ENCODE assay signal across 15 cellular contexts in the genomic region with DNA sequence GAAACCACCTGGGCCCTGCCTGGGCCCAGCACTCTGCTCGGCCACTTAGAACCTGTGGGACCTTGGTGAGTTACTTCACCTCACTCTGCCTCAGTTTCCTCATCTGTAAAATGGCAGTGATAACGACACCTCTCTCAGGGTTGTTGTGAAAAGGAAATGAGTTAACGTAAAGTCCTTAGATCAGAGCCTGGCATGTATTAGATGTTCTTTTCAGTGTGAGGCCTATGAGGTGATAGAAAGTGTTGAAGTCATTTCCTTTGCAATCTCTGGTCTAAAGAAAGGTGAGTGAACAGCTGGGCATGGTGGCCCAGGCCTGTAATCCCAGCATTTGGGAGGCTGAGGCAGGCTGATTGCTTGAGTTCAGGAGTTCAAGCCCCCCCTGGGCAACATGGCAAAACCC. TPM values are rescaled to one million over a fixed set of nuclear protein-coding genes. Genes with fewer than 3 reads are reported as not detected.
DNase-seq lines count a peak whose midpoint lies in the region; ATAC-seq, FAIRE-seq and TF ChIP-seq lines count a peak whose summit lies in the region.
"Had no signal": no experiment of that assay in that cellular context is flagged by ENCODE, and none has a peak within 500 bp of the region (broad histone marks: within the 10 kb centered on the region; RNA-seq: fewer than 3 reads in every experiment).

No MANE protein-coding gene starts in this region.

- TF ChIP-seq CTCF in psoas muscle (IDR thresholded peaks at IDR 0.05) = no peak

- no peaks in the 10 kb centered on the region for H3K27me3 Mint-ChIP-seq in activated CD4-positive, alpha-beta T cell treated with anti-CD3 and anti-CD28 coated beads, Interleukin-2, amount 10 ng/mL, durations not matched to agents 24 days and 14 days
- H3K27me3 Mint-ChIP-seq in activated T-helper 1 cell treated with anti-CD3 and anti-CD28 coated beads, Interleukin-12 subunit alpha, Interleukin-12 subunit beta, Interleukin-2, Interleukin-4 antibody, amounts not matched to agents 30 ng/mL and 10 ng/mL and 1 ng/mL, durations not matched to agents 14 hours and 24 hours and 36 hours (ENCODE audit: insufficient read depth) = no peaks in the 10 kb centered on the region

- ATAC-seq in GM21786 (IDR thresholded peaks at IDR 0.05; ENCODE audit: unreplicated experiment) (peak; percentile 31), psoas muscle (no peak), HG02981 (IDR thresholded peaks at IDR 0.05; ENCODE audit: unreplicated experiment) (no peak)

- FAIRE-seq in urothelium cell line (lab: Jason Lieb, UNC) = no peak

- peaks cover 46% of the 10 kb centered on the region for H3K4me1 ChIP-seq in psoas muscle

- H3K4me3 Mint-ChIP-seq in activated CD4-positive, alpha-beta T cell treated with anti-CD3 and anti-CD28 coated beads, Interleukin-2, amount 10 ng/mL, durations not matched to agents 24 days and 14 days = peak overlapping the region; percentile 40
- H3K4me3 Mint-ChIP-seq in activated T-helper 1 cell treated with anti-CD3 and anti-CD28 coated beads, Interleukin-12 subunit alpha, Interleukin-12 subunit beta, Interleukin-2, Interleukin-4 antibody, amounts not matched to agents 30 ng/mL and 10 ng/mL and 1 ng/mL, durations not matched to agents 14 hours and 24 hours and 36 hours = peak overlapping the region; percentile 13
- H3K4me3 Mint-ChIP-seq: neural crest cell had no signal

- no peaks in the 10 kb centered on the region for H3K27me3 ChIP-seq in psoas muscle (ENCODE audit: insufficient read depth in 3 of 3, low read length in 2 of 3)
- H3K27me3 ChIP-seq: cardiac muscle cell, SJSA1, tibial nerve had no signal

- H3K9me3 Mint-ChIP-seq in activated CD4-positive, alpha-beta T cell treated with anti-CD3 and anti-CD28 coated beads, Interleukin-2, amount 10 ng/mL, durations not matched to agents 24 days and 14 days = peaks cover 6% of the 10 kb centered on the region
- no peaks in the 10 kb centered on the region for H3K9me3 Mint-ChIP-seq in activated T-helper 1 cell treated with anti-CD3 and anti-CD28 coated beads, Interleukin-12 subunit alpha, Interleukin-12 subunit beta, Interleukin-2, Interleukin-4 antibody, amounts not matched to agents 30 ng/mL and 10 ng/mL and 1 ng/mL, durations not matched to agents 14 hours and 24 hours and 36 hours
- H3K9me3 Mint-ChIP-seq: neural crest cell had no signal

- H3K27ac Mint-ChIP-seq in activated CD4-positive, alpha-beta T cell treated with anti-CD3 and anti-CD28 coated beads, Interleukin-2, amount 10 ng/mL, durations not matched to agents 24 days and 14 days = peak overlapping the region; percentile 86
- peak overlapping the region; percentile 90 for H3K27ac Mint-ChIP-seq in activated T-helper 1 cell treated with anti-CD3 and anti-CD28 coated beads, Interleukin-12 subunit alpha, Interleukin-12 subunit beta, Interleukin-2, Interleukin-4 antibody, amounts not matched to agents 30 ng/mL and 10 ng/mL and 1 ng/mL, durations not matched to agents 14 hours and 24 hours and 36 hours

- peaks cover 0 to 15% of the 10 kb centered on the region in 2 donors for H3K36me3 ChIP-seq in psoas muscle (ENCODE audit: insufficient read depth in 1 of 2, low read depth in 1 of 2)
- H3K36me3 ChIP-seq: cardiac muscle cell, SJSA1 had no signal

- H3K9me3 ChIP-seq in psoas muscle = no peaks in the 10 kb centered on the region
- H3K9me3 ChIP-seq: SJSA1, tibial nerve had no signal

- WGBS in psoas muscle, 3 donors = 95 to 96% (median 95%) methylated on average over 3 of the region's 3 CpGs

- H3K27ac ChIP-seq in psoas muscle = peak overlapping the region; percentile 94
- H3K27ac ChIP-seq: epithelial cell of prostate, SJSA1 had no signal

- DNase-seq in activated CD4-positive, alpha-beta T cell treated with anti-CD3 and anti-CD28 coated beads, Interleukin-2, amount 10 ng/mL, durations not matched to agents 24 days and 14 days = peak; percentile 65
- no peak for DNase-seq in activated CD4-positive, alpha-beta T cell treated with anti-CD3 and anti-CD28 coated beads for 48 hours
- no peak for DNase-seq in activated T-helper 1 cell treated with anti-CD3 and anti-CD28 coated beads, Interleukin-12 subunit alpha, Interleukin-12 subunit beta, Interleukin-2, Interleukin-4 antibody, amounts not matched to agents 30 ng/mL and 10 ng/mL and 1 ng/mL, durations not matched to agents 14 hours and 24 hours and 36 hours (ENCODE audit: low spot score)
- DNase-seq in psoas muscle (no peak), NOMO-1 treated with DMSO at 0.1 percent for 48 hours (lab: John Stamatoyannopoulos, UW; ENCODE audit: unreplicated experiment) (no peak), urothelium cell line (ENCODE audit: low spot score) (no peak)
- DNase-seq: 8988T, NCI-H2029 treated with DMSO at 0.1 percent for 48 hours had no signal

- H3K4me3 ChIP-seq in psoas muscle = peak overlapping the region; percentile 68
- H3K4me3 ChIP-seq: cardiac muscle cell, SJSA1, tibial nerve had no signal

- H3K4me1 Mint-ChIP-seq in activated CD4-positive, alpha-beta T cell treated with anti-CD3 and anti-CD28 coated beads, Interleukin-2, amount 10 ng/mL, durations not matched to agents 24 days and 14 days = peaks cover 67% of the 10 kb centered on the region
- H3K4me1 Mint-ChIP-seq in activated T-helper 1 cell treated with anti-CD3 and anti-CD28 coated beads, Interleukin-12 subunit alpha, Interleukin-12 subunit beta, Interleukin-2, Interleukin-4 antibody, amounts not matched to agents 30 ng/mL and 10 ng/mL and 1 ng/mL, durations not matched to agents 14 hours and 24 hours and 36 hours (ENCODE audit: low read depth) = peaks cover 71% of the 10 kb centered on the region

- intact Hi-C loops in activated CD4-positive, alpha-beta T cell treated with anti-CD3 and anti-CD28 coated beads, Interleukin-2, amount 10 ng/mL, durations not matched to agents 24 days and 14 days (cut with micrococcal nuclease) = loop anchor here (1.0 kb wide), 1 partner anchor 106 kb away; no protein-coding TSS in a partner anchor
- intact Hi-C loops in activated T-helper 1 cell treated with anti-CD3 and anti-CD28 coated beads, Interleukin-12 subunit alpha, Interleukin-12 subunit beta, Interleukin-2, Interleukin-4 antibody, amounts not matched to agents 30 ng/mL and 10 ng/mL and 1 ng/mL, durations not matched to agents 14 hours and 24 hours and 36 hours (cut with micrococcal nuclease) = loop anchor here (2.0 kb wide), 3 partner anchors 15 to 191 kb away; no protein-coding TSS in a partner anchor
- intact Hi-C loops in psoas muscle (cut with DNase I) = no loop called here

- H3K36me3 Mint-ChIP-seq in activated CD4-positive, alpha-beta T cell treated with anti-CD3 and anti-CD28 coated beads, Interleukin-2, amount 10 ng/mL, durations not matched to agents 24 days and 14 days (ENCODE audit: low read depth) = peaks cover 50% of the 10 kb centered on the region
- peaks cover 40% of the 10 kb centered on the region for H3K36me3 Mint-ChIP-seq in activated T-helper 1 cell treated with anti-CD3 and anti-CD28 coated beads, Interleukin-12 subunit alpha, Interleukin-12 subunit beta, Interleukin-2, Interleukin-4 antibody, amounts not matched to agents 30 ng/mL and 10 ng/mL and 1 ng/mL, durations not matched to agents 14 hours and 24 hours and 36 hours (ENCODE audit: low read depth)

RNA-seq across cellular contexts. Expression of gene LGALS9, which starts 51.7 kb away (rescaled TPM):
- 46.4 and 51.6 TPM in 2 replicates for total RNA-seq in activated CD4-positive, alpha-beta T cell treated with anti-CD3 and anti-CD28 coated beads, Interleukin-2, amount 10 ng/mL, durations not matched to agents 24 days and 14 days
- 38.4 and 39.7 TPM in 2 replicates for total RNA-seq in activated T-helper 1 cell treated with anti-CD3 and anti-CD28 coated beads, Interleukin-12 subunit alpha, Interleukin-12 subunit beta, Interleukin-2, Interleukin-4 antibody, amounts not matched to agents 30 ng/mL and 10 ng/mL and 1 ng/mL, durations not matched to agents 14 hours and 24 hours and 36 hours
- total RNA-seq in psoas muscle = 10 to 100 TPM in 3 of 4 donors, 1 to 10 TPM in 1; 9.6 to 11.7 (median 11.1) TPM
- 10 to 100 TPM in 1 of 3 donors, 1 to 10 TPM in 2; 4.3 to 10.3 (median 7.9) TPM for polyA plus RNA-seq in psoas muscle

Comparison
In these comparisons a context has a peak if more than half of its experiments do, and no peak if none do; other contexts are left out.
1. intact Hi-C loops: an anchor here in activated CD4-positive, alpha-beta T cell treated with anti-CD3 and anti-CD28 coated beads, Interleukin-2, amount 10 ng/mL, durations not matched to agents 24 days and 14 days (1.0 kb wide) and activated T-helper 1 cell treated with anti-CD3 and anti-CD28 coated beads, Interleukin-12 subunit alpha, Interleukin-12 subunit beta, Interleukin-2, Interleukin-4 antibody, amounts not matched to agents 30 ng/mL and 10 ng/mL and 1 ng/mL, durations not matched to agents 14 hours and 24 hours and 36 hours (2.0 kb wide); none called in psoas muscle.